ENCODE assay signal across 1 cellular context in the genomic region with DNA sequence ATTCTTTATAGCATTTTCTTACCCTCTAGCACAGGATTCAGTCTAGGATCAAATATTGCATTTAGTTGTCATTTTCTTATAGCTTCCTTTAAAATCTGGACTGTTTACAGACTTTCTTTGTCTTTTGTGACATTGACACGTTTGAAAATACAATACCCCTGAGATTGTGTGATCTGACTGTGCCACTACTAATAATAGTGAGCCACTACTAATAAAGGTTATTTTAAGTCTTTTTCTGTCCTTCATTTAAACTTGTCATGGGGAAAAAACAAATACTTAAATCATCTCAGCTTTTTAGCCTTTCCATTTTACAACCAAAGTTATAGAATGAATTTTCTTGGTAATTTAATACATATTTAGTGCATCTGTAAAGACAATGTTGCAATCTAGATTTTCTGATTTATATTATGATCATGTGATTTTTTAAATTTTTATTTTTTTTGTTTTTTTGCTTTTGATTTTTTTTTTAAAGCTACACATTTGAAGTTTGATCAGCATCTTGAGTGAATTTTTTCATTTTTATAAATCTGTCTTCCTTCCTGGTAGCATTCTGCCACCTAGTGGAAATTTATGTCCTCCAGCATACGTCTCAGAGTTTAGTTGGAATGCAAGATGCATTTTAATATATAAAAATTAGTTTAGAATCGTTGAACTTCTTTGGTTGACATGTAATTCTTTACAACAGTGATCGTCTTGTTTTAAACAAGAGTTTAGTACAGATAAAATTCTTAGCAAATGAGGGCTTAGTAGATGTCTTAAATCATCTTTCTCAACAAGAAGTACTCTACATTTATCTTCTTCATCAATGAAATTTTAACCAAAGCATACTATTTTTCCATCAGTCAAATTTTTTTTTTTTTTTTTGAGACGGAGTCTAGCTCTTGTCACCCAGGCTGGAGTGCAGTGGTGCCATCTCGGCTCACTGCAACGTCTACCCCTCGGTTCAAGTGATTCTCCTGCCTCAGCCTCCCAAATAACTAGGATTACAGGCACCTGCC.
TF ChIP-seq lines count a peak whose summit lies in the region.

No MANE protein-coding gene starts in this region.

TF ChIP-seq in HCT116, 20 proteins besides CTCF, POLR2A, EP300 and RAD21 (continued from another document):
- TF ChIP-seq, protein P1, sequence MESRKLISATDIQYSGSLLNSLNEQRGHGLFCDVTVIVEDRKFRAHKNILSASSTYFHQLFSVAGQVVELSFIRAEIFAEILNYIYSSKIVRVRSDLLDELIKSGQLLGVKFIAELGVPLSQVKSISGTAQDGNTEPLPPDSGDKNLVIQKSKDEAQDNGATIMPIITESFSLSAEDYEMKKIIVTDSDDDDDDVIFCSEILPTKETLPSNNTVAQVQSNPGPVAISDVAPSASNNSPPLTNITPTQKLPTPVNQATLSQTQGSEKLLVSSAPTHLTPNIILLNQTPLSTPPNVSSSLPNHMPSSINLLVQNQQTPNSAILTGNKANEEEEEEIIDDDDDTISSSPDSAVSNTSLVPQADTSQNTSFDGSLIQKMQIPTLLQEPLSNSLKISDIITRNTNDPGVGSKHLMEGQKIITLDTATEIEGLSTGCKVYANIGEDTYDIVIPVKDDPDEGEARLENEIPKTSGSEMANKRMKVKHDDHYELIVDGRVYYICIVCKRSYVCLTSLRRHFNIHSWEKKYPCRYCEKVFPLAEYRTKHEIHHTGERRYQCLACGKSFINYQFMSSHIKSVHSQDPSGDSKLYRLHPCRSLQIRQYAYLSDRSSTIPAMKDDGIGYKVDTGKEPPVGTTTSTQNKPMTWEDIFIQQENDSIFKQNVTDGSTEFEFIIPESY (IDR thresholded peaks at IDR 0.05; ENCODE audit: extremely low read depth, insufficient replicate concordance, low read length): no peak
- no peak for TF ChIP-seq ZNF274 (IDR thresholded peaks at IDR 0.05; ENCODE audit: low read depth, low read length)
- TF ChIP-seq, protein P2, sequence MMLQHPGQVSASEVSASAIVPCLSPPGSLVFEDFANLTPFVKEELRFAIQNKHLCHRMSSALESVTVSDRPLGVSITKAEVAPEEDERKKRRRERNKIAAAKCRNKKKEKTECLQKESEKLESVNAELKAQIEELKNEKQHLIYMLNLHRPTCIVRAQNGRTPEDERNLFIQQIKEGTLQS (IDR thresholded peaks at IDR 0.05): no peak
- no peak for TF ChIP-seq EGR1 (IDR thresholded peaks at IDR 0.05; ENCODE audit: low read depth)
- no peak for TF ChIP-seq POLR2AphosphoS5 (IDR thresholded peaks at IDR 0.05; ENCODE audit: low read depth, low read length)
- no peak for TF ChIP-seq EZH2 (IDR thresholded peaks at IDR 0.05)
- no peak for TF ChIP-seq CBX3 (IDR thresholded peaks at IDR 0.05; ENCODE audit: low read depth)
- TF ChIP-seq ZFX (IDR thresholded peaks at IDR 0.05): no peak
- no peak for TF ChIP-seq JUND (IDR thresholded peaks at IDR 0.05)
TF ChIP-seq in HCT116: peak in this region for 0.
